In the genomic region with DNA sequence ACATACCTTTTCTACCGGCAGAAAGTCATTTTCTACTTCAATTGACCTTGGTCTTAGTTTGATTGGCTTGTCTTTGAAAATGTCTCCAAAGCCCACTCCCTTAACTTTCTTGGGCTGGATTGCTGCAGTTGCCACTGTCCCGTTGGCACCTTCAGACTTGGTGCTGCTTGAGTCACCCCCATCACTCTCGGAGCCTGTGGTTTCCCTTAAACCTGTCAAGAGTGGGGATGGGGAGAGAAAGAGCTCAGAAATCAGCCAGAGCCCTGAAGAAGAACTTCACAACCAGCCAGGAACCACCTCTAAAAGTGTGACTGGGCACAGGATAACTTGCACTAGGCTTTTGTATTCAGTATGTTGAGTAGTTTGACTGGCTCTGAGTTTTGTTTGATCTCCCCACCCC, we compare ENCODE assay signal across 11 cellular contexts.
A peak's percentile ranks its signal among the peaks of the same experiment; 100 is the strongest.
DNase-seq lines count a peak whose midpoint lies in the region; ATAC-seq and TF ChIP-seq lines count a peak whose summit lies in the region.
"Had no signal": no experiment of that assay in that cellular context is flagged by ENCODE, and none has a peak within 500 bp of the region (broad histone marks: within the 10 kb centered on the region; RNA-seq: fewer than 3 reads in every experiment).

No MANE protein-coding gene starts in this region.

- no peak for TF ChIP-seq CTCF in activated B cell treated with CpG ODN at 0.5 μM for 24 hours (IDR thresholded peaks at IDR 0.05)

- intact Hi-C loops in activated B cell treated with CpG ODN at 0.5 μM for 24 hours (cut with micrococcal nuclease), result loop anchor here (10.0 kb wide), 1 partner anchor 61 kb away; no protein-coding TSS in a partner anchor

- CTCF ChIA-PET in activated B cell treated with CpG ODN at 0.5 μM for 24 hours (lab: Charles Lee), result no interaction called here

- POLR2A ChIA-PET in activated B cell treated with CpG ODN at 0.5 μM for 24 hours (lab: Charles Lee), result no interaction called here

- H3K9me3 Mint-ChIP-seq in IgD-negative memory B cell (no peaks in the 10 kb centered on the region), activated B cell treated with CpG ODN at 0.5 μM for 24 hours (no peaks in the 10 kb centered on the region)

- H3K27me3 Mint-ChIP-seq in IgD-negative memory B cell (no peaks in the 10 kb centered on the region), activated B cell treated with CpG ODN at 0.5 μM for 24 hours (no peaks in the 10 kb centered on the region)

- H3K36me3 Mint-ChIP-seq in IgD-negative memory B cell (peaks cover 2% of the 10 kb centered on the region), activated B cell treated with CpG ODN at 0.5 μM for 24 hours (ENCODE audit: low read depth) (peaks cover 36% of the 10 kb centered on the region)

- H3K4me1 Mint-ChIP-seq in IgD-negative memory B cell (peaks cover 21 to 33% (median 25%) of the 10 kb centered on the region in 3 donors), activated B cell treated with CpG ODN at 0.5 μM for 24 hours (peaks cover 63% of the 10 kb centered on the region)

- H3K27ac Mint-ChIP-seq in IgD-negative memory B cell, result peak overlapping the region in 2 of 3 donors; percentile 55 to 92
- H3K27ac Mint-ChIP-seq in activated B cell treated with CpG ODN at 0.5 μM for 24 hours, result peak overlapping the region; percentile 79

- no peak overlapping the region for H3K4me3 Mint-ChIP-seq in IgD-negative memory B cell
- H3K4me3 Mint-ChIP-seq in activated B cell treated with CpG ODN at 0.5 μM for 24 hours, result no peak overlapping the region

- ATAC-seq in activated B cell treated with CpG ODN at 0.5 μM for 24 hours (ENCODE audit: low read depth) (no peak), HG03442 (IDR thresholded peaks at IDR 0.05; ENCODE audit: unreplicated experiment) (no peak)

- DNase-seq in activated B cell treated with CpG ODN at 0.5 μM for 24 hours (no peak), NCI-H2081 (lab: John Stamatoyannopoulos, UW) (no peak), mucosa of gallbladder (ENCODE audit: low spot score) (no peak)
- DNase-seq in central memory CD4-positive, alpha-beta T cell, result peak; percentile 37
- DNase-seq in stimulated activated CD4-positive, alpha-beta T cell treated with anti-CD3 and anti-CD28 coated beads, Interleukin-4, amount 100 ng/mL, for 24 hours, result peak; percentile 34
- DNase-seq: MG63, NCI-H774, SW 1271, uterus had no signal

Comparison
In these comparisons a context has a peak if more than half of its experiments do, and no peak if none do; other contexts are left out.
1. DNase-seq: peak in central memory CD4-positive, alpha-beta T cell (single experiment) and stimulated activated CD4-positive, alpha-beta T cell treated with anti-CD3 and anti-CD28 coated beads, Interleukin-4, amount 100 ng/mL, for 24 hours (single experiment); none in activated B cell treated with CpG ODN at 0.5 μM for 24 hours (single experiment), NCI-H2081 (0 of 2) and mucosa of gallbladder (single experiment).